8 cellular contexts compared by ENCODE assay signal in the genomic region with DNA sequence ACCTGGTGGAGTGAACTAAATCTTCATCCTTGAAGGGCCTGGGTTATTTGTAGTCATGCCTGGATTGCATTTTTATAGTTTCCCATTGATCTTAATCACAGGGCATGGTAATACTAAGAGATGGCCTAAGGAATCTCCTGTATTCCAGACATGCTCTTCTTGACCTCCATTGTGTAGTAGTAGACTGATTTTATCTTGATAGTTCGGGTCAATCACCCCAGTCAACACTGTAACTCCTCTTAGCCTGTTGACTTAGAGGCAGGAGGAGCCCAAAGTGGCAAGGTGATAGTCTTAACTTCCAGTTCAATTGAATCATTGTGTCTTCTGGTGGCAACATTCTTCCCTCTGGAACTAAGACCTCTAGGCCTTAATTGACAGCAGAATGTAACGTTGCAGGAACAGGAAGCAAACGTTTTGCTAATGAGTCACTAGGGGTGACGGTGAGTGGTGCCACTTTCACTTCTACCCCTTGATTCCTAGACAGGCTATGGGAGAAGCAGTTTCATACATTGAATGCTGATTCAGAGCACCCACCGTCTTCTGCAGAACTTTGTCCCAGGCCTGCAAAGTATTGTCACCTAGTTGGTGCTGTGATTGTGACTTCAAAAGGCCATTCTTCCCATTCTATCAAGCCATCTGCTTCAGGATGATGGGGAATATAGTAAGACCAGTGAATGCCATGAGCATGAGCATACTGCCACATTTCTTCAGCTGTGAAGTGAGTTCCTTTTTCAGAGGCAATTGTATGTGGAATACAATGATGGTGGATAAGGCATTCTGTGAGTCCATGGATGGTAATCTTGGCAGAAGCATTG. TPM values are rescaled to one million over a fixed set of nuclear protein-coding genes. Genes with fewer than 3 reads are reported as not detected.
DNase-seq lines count a peak whose midpoint lies in the region; ATAC-seq and FAIRE-seq lines count a peak whose summit lies in the region.
"Had no signal": no experiment of that assay in that cellular context is flagged by ENCODE, and none has a peak within 500 bp of the region (broad histone marks: within the 10 kb centered on the region; RNA-seq: fewer than 3 reads in every experiment).

No MANE protein-coding gene starts in this region.

- FAIRE-seq in HTR-8/SVneo (lab: Jason Lieb, UNC) = peak; percentile 77
- FAIRE-seq: TTC549 had no signal

- peak; percentile 92 for ATAC-seq in GM19463 (IDR thresholded peaks at IDR 0.05; ENCODE audit: unreplicated experiment)
- ATAC-seq in HG03439 (IDR thresholded peaks at IDR 0.05; ENCODE audit: unreplicated experiment) = no peak
- ATAC-seq in GM21528 (IDR thresholded peaks at IDR 0.05; ENCODE audit: low FRiP score, unreplicated experiment) = no peak

- DNase-seq in HTR-8/SVneo (ENCODE audit: insufficient read length, low spot score) = peak; percentile 56
- DNase-seq in amniotic epithelial cell (ENCODE audit: low read depth) = peak; percentile 71
- peak; percentile 37 for DNase-seq in pulmonary artery endothelial cell (ENCODE audit: low read depth, low spot score)
- DNase-seq in stimulated activated naive CD4-positive, alpha-beta T cell (lab: John Stamatoyannopoulos, UW) = no peak

RNA-seq across cellular contexts. Expression of gene PAPSS2, which starts 24.0 kb away (rescaled TPM):
- total RNA-seq in pulmonary artery endothelial cell = 74.2 and 74.3 TPM in 2 replicates

Comparison
In these comparisons a context has a peak if more than half of its experiments do, and no peak if none do; other contexts are left out.
1. DNase-seq: peak in HTR-8/SVneo (single experiment), amniotic epithelial cell (single experiment) and pulmonary artery endothelial cell (single experiment); none in stimulated activated naive CD4-positive, alpha-beta T cell (0 of 6).